16 cellular contexts compared by ENCODE assay signal in genomic region chr17:51036084-51036483, GRCh38.
DNase-seq lines count a peak whose midpoint lies in the region; ATAC-seq and TF ChIP-seq lines count a peak whose summit lies in the region.
"Had no signal": no experiment of that assay in that cellular context is flagged by ENCODE, and none has a peak within 500 bp of the region (broad histone marks: within the 10 kb centered on the region; RNA-seq: fewer than 3 reads in every experiment).

No MANE protein-coding gene starts in this region.

- peaks cover 23% of the 10 kb centered on the region for H3K36me3 Mint-ChIP-seq in activated naive CD8-positive, alpha-beta T cell
- peaks cover 11% of the 10 kb centered on the region for H3K36me3 Mint-ChIP-seq in activated naive CD8-positive, alpha-beta T cell treated with anti-CD3 and anti-CD28 coated beads for 36 hours
- peaks cover 36% of the 10 kb centered on the region for H3K36me3 Mint-ChIP-seq in T-cell
- no peaks in the 10 kb centered on the region for H3K36me3 Mint-ChIP-seq in glutamatergic neuron (ENCODE audit: unreplicated experiment)

- DNase-seq in activated naive CD8-positive, alpha-beta T cell treated with anti-CD3 and anti-CD28 coated beads for 36 hours, result no peak
- DNase-seq in T-cell (no peak), glutamatergic neuron (no peak), RKO (ENCODE audit: low spot score) (no peak)
- DNase-seq: activated CD8-positive, alpha-beta T cell treated with anti-CD3 and anti-CD28 coated beads for 36 hours; effector memory CD4-positive, alpha-beta T cell; heart left ventricle; lower lobe of right lung; NCI-H1417; NCI-H69; retina; upper lobe of left lung had no signal

- H3K4me3 Mint-ChIP-seq in activated naive CD8-positive, alpha-beta T cell, result no peak overlapping the region
- no peak overlapping the region for H3K4me3 Mint-ChIP-seq in activated naive CD8-positive, alpha-beta T cell treated with anti-CD3 and anti-CD28 coated beads for 36 hours
- no peak overlapping the region for H3K4me3 Mint-ChIP-seq in T-cell
- H3K4me3 Mint-ChIP-seq in glutamatergic neuron (ENCODE audit: unreplicated experiment), result no peak overlapping the region
- H3K4me3 Mint-ChIP-seq: activated CD8-positive, alpha-beta T cell treated with anti-CD3 and anti-CD28 coated beads for 36 hours had no signal

- ATAC-seq in T-cell (replicated peaks in 1 of 4) (no peak), HG03520 (IDR thresholded peaks at IDR 0.05; ENCODE audit: unreplicated experiment) (no peak), GM21717 (IDR thresholded peaks at IDR 0.05; ENCODE audit: unreplicated experiment) (no peak)
- ATAC-seq: activated CD8-positive, alpha-beta T cell treated with anti-CD3 and anti-CD28 coated beads for 36 hours had no signal

- TF ChIP-seq CTCF in glutamatergic neuron (IDR thresholded peaks at IDR 0.05; ENCODE audit: partially characterized antibody, unreplicated experiment), result no peak

- H3K27ac ChIP-seq in temporal lobe (ENCODE audit: low read depth, low read length), result peak overlapping the region; percentile 82
- H3K27ac ChIP-seq: lower lobe of right lung, upper lobe of left lung had no signal

- CTCF ChIA-PET in T-cell (lab: Charles Lee), result interaction anchor here in 1 of 2 donors (0.8 kb wide), 1 partner anchor 116 kb away, joined by 10 read pairs; no protein-coding TSS in a partner anchor

- no peaks in the 10 kb centered on the region for H3K9me3 Mint-ChIP-seq in activated naive CD8-positive, alpha-beta T cell (ENCODE audit: low read depth)
- H3K9me3 Mint-ChIP-seq in activated naive CD8-positive, alpha-beta T cell treated with anti-CD3 and anti-CD28 coated beads for 36 hours, result no peaks in the 10 kb centered on the region
- no peaks in the 10 kb centered on the region for H3K9me3 Mint-ChIP-seq in T-cell
- no peaks in the 10 kb centered on the region for H3K9me3 Mint-ChIP-seq in glutamatergic neuron (ENCODE audit: unreplicated experiment)
- H3K9me3 Mint-ChIP-seq: activated CD8-positive, alpha-beta T cell treated with anti-CD3 and anti-CD28 coated beads for 36 hours had no signal

- no peaks in the 10 kb centered on the region for H3K27me3 Mint-ChIP-seq in activated naive CD8-positive, alpha-beta T cell
- H3K27me3 Mint-ChIP-seq in activated naive CD8-positive, alpha-beta T cell treated with anti-CD3 and anti-CD28 coated beads for 36 hours, result no peaks in the 10 kb centered on the region
- H3K27me3 Mint-ChIP-seq in T-cell (no peaks in the 10 kb centered on the region), glutamatergic neuron (ENCODE audit: unreplicated experiment) (peaks cover 2% of the 10 kb centered on the region)
- H3K27me3 Mint-ChIP-seq: activated CD8-positive, alpha-beta T cell treated with anti-CD3 and anti-CD28 coated beads for 36 hours had no signal

- H3K27ac Mint-ChIP-seq in activated naive CD8-positive, alpha-beta T cell, result peak overlapping the region; percentile 47
- no peak overlapping the region for H3K27ac Mint-ChIP-seq in activated naive CD8-positive, alpha-beta T cell treated with anti-CD3 and anti-CD28 coated beads for 36 hours
- H3K27ac Mint-ChIP-seq in T-cell (peak overlapping the region; percentile 6 to 53), glutamatergic neuron (ENCODE audit: unreplicated experiment) (peak overlapping the region; percentile 7)
- H3K27ac Mint-ChIP-seq: activated CD8-positive, alpha-beta T cell treated with anti-CD3 and anti-CD28 coated beads for 36 hours had no signal

- peaks cover 23% of the 10 kb centered on the region for H3K4me1 Mint-ChIP-seq in activated naive CD8-positive, alpha-beta T cell (ENCODE audit: low read depth)
- peaks cover 21% of the 10 kb centered on the region for H3K4me1 Mint-ChIP-seq in activated naive CD8-positive, alpha-beta T cell treated with anti-CD3 and anti-CD28 coated beads for 36 hours
- H3K4me1 Mint-ChIP-seq in T-cell (peaks cover 15 to 29% (median 21%) of the 10 kb centered on the region in 3 donors), glutamatergic neuron (ENCODE audit: low read depth, unreplicated experiment) (peaks cover 6% of the 10 kb centered on the region)

- POLR2A ChIA-PET in T-cell (lab: Charles Lee), result no interaction called here
